In the genomic region with DNA sequence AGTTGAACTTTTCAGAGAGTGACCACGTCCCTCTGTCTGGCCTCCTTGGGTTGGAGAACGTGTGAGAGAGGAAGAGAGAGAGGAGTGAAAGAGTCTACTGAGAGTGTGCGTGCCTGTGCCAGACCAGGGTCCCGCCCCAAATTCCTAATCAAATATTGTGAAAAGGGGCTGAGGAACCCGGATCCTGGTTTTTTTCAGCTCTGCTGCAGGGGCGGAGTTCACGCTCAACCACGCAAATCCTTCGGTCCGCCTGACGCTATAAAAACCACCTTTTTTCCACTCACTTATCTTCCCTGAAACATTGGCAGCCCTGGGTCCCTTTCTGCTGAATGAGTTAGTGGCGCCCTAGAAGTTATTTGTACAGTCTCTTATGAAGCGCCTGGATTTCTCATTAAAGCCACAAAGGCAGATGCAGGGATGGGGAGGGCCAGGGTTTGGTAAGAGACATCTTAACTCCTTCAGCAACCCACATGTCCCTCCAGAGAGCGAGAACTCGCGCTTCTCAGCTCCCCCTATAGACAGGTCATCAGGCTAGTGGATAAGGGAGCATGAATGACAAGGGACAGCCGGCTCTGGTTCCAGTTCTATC, we compare ENCODE assay signal across 9 cellular contexts. TPM values are rescaled to one million over a fixed set of nuclear protein-coding genes. Genes with fewer than 3 reads are reported as not detected.
DNase-seq lines count a peak whose midpoint lies in the region; ATAC-seq, FAIRE-seq and TF ChIP-seq lines count a peak whose summit lies in the region.
"Had no signal": no experiment of that assay in that cellular context is flagged by ENCODE, and none has a peak within 500 bp of the region (broad histone marks: within the 10 kb centered on the region; RNA-seq: fewer than 3 reads in every experiment).

Gene FMOD (minus strand): TSS at position 86 of the 589 bp plus-strand sequence. CDS start 2,852 bp downstream, outside the sequence.

- no peak for TF ChIP-seq RAD21 in GM12878 (IDR thresholded peaks at IDR 0.05; ENCODE audit: insufficient read depth, low read depth, low read length)

- no peak for FAIRE-seq in GM12878 (lab: Jason Lieb, UNC)
- FAIRE-seq: islet of Langerhans had no signal

- H3K4me3 ChIP-seq in GM12878, result no peak within 1 kb of the TSS
- H3K4me3 ChIP-seq in urinary bladder (ENCODE audit: low read depth, low read length), result no peak within 1 kb of the TSS

- in situ Hi-C loops in GM12878 (cut with MboI), result no loop called here

- H3K27ac Mint-ChIP-seq in activated T-cell treated with anti-CD3 and anti-CD28 coated beads, Interleukin-2, amount 50 U/mL, for 72 hours, result no peak within 1 kb of the TSS

- no peak within 1 kb of the TSS for H2AFZ ChIP-seq in GM12878 (ENCODE audit: control insufficient read depth, low read depth, low read length)

- H3K4me3 Mint-ChIP-seq in activated T-cell treated with anti-CD3 and anti-CD28 coated beads, Interleukin-2, amount 50 U/mL, for 72 hours, result peak within 1 kb of the TSS; percentile 46 to 60

- H3K27ac ChIP-seq in GM12878 (ENCODE audit: control insufficient read depth, insufficient read depth), result no peak within 1 kb of the TSS
- no peak within 1 kb of the TSS for H3K27ac ChIP-seq in urinary bladder (ENCODE audit: low read depth)

- H3K9me3 Mint-ChIP-seq in activated T-cell treated with anti-CD3 and anti-CD28 coated beads, Interleukin-2, amount 50 U/mL, for 72 hours, result peaks cover 0 to 4% of the 10 kb centered on the region in 2 donors

- 8% methylated on average over 15 of the region's 17 CpGs for WGBS in GM12878 (ENCODE audit: insufficient coverage, insufficient replicate concordance, low lambda C conversion rate, missing lambda C conversion rate)
- WGBS in urinary bladder, result 10% methylated on average over 17 of the region's 17 CpGs

- H3K79me2 ChIP-seq in GM12878 (ENCODE audit: control insufficient read depth, insufficient read depth, low read length), result no peaks in the 10 kb centered on the region

- peaks cover 0 to 4% of the 10 kb centered on the region in 2 experiments; a peak in 1 of 4 replicates for H3K27me3 ChIP-seq in GM12878 (replicated peaks in 1 of 2; ENCODE audit: control insufficient read depth in 2 of 2, insufficient read depth in 2 of 2, low read length in 1 of 2)

- SMC1A ChIA-PET in GM12878 (lab: Charles Lee; ENCODE audit: uncharacterized antibody, unreplicated experiment), result interaction anchor here (0.7 to 1.8 kb wide), 7 partner anchors 9 to 137 kb away, joined by 3 to 4 read pairs (median 3); no protein-coding TSS in a partner anchor

- peaks cover 19% of the 10 kb centered on the region for H3K4me1 Mint-ChIP-seq in activated T-cell treated with anti-CD3 and anti-CD28 coated beads, Interleukin-2, amount 50 U/mL, for 72 hours (ENCODE audit: low read depth)

- H3K4me2 ChIP-seq in GM12878 (ENCODE audit: control insufficient read depth, insufficient read depth), result no peak within 1 kb of the TSS

- H3K36me3 ChIP-seq in GM12878 (ENCODE audit: control insufficient read depth in 2 of 2, insufficient read depth in 2 of 2, low read length in 1 of 2) (no peaks in the 10 kb centered on the region), urinary bladder (ENCODE audit: insufficient read depth) (no peaks in the 10 kb centered on the region)

- H3K4me1 ChIP-seq in GM12878 (ENCODE audit: control insufficient read depth, insufficient read depth, low read length), result no peaks in the 10 kb centered on the region
- H3K4me1 ChIP-seq in urinary bladder (ENCODE audit: insufficient read depth), result no peaks in the 10 kb centered on the region

- H3K27me3 Mint-ChIP-seq in activated T-cell treated with anti-CD3 and anti-CD28 coated beads, Interleukin-2, amount 50 U/mL, for 72 hours (ENCODE audit: low read depth), result peaks cover 45% of the 10 kb centered on the region

- CTCF ChIA-PET in GM12878 (lab: Yijun Ruan, JAX), result interaction anchor here (0.6 to 15.0 kb wide), 5 partner anchors 7 to 89 kb away, joined by 3 to 184 read pairs (median 4); no protein-coding TSS in a partner anchor

- DNase-seq in activated T-cell treated with anti-CD3 and anti-CD28 coated beads, Interleukin-2, amount 50 U/mL, for 72 hours, result peak in 1 of 2 donors; percentile 16
- no peak for DNase-seq in activated T-cell treated with anti-CD3 and anti-CD28 coated beads, Interleukin-2, amount 50 U/mL, for 1 hour
- DNase-seq in GM12878 (ENCODE audit: low read depth, low spot score), result no peak
- no peak for DNase-seq in lung microvascular endothelial cell (ENCODE audit: low read depth in 2 of 2)
- no peak for DNase-seq in NCI-H1105 (lab: John Stamatoyannopoulos, UW)
- DNase-seq in activated T-cell treated with anti-CD3 and anti-CD28 coated beads, Interleukin-2, amount 50 U/mL, for 48 hours, result no peak
- no peak for DNase-seq in anterior cingulate cortex (lab: John Stamatoyannopoulos, UW)

- RAD21 ChIA-PET in GM12878 (lab: Charles Lee; ENCODE audit: unreplicated experiment), result interaction anchor here (0.6 kb wide), 1 partner anchor 29 kb away, joined by 3 read pairs; no protein-coding TSS in a partner anchor

- no peaks in the 10 kb centered on the region for H3K9me3 ChIP-seq in GM12878 (replicated peaks; ENCODE audit: control insufficient read depth, insufficient read depth, low read length)

- intact Hi-C loops in GM12878 (cut with micrococcal nuclease; ENCODE audit: unreplicated experiment), result no loop called here

- peak; percentile 5 to 15 (median 12); a peak in 1 of 6 replicates for TF ChIP-seq CTCF in GM12878 (IDR thresholded peaks at IDR 0.05 in 2 of 3, conservative IDR thresholded peaks at IDR 0.05 in 1 of 3; ENCODE audit: control insufficient read depth in 2 of 3, extremely low read depth in 1 of 3, insufficient read depth in 1 of 3, low read depth in 3 of 3, low read length in 3 of 3)

- no peak for TF ChIP-seq EP300 in GM12878 (IDR thresholded peaks at IDR 0.05; ENCODE audit: borderline replicate concordance in 1 of 2, control insufficient read depth in 1 of 2, low read depth in 2 of 2, low read length in 2 of 2)

- BruUV-seq in GM12878 (replicated peaks; lab: Mats Ljungman, UMichigan), result no TSS peak

- peak in 1 of 2 donors; percentile 69 for ATAC-seq in activated T-cell treated with anti-CD3 and anti-CD28 coated beads, Interleukin-2, amount 50 U/mL, for 72 hours (replicated peaks in 1 of 2)
- ATAC-seq in GM12878, result peak; percentile 64

- no peak for TF ChIP-seq POLR2A in GM12878 (IDR thresholded peaks at IDR 0.05; ENCODE audit: low read depth, low read length)

- POLR2A ChIA-PET in GM12878 (lab: Charles Lee), result no interaction called here

- no peaks in the 10 kb centered on the region for H4K20me1 ChIP-seq in GM12878 (ENCODE audit: control insufficient read depth, insufficient read depth)

- H3K36me3 Mint-ChIP-seq in activated T-cell treated with anti-CD3 and anti-CD28 coated beads, Interleukin-2, amount 50 U/mL, for 72 hours (ENCODE audit: insufficient read depth in 2 of 2), result no peaks in the 10 kb centered on the region

- H3K9ac ChIP-seq in GM12878 (ENCODE audit: control insufficient read depth, insufficient read depth, low read length), result no peak within 1 kb of the TSS

TF ChIP-seq in GM12878, 131 proteins besides CTCF, POLR2A, EP300 and RAD21:
- TF ChIP-seq, protein P1, sequence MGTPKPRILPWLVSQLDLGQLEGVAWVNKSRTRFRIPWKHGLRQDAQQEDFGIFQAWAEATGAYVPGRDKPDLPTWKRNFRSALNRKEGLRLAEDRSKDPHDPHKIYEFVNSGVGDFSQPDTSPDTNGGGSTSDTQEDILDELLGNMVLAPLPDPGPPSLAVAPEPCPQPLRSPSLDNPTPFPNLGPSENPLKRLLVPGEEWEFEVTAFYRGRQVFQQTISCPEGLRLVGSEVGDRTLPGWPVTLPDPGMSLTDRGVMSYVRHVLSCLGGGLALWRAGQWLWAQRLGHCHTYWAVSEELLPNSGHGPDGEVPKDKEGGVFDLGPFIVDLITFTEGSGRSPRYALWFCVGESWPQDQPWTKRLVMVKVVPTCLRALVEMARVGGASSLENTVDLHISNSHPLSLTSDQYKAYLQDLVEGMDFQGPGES (IDR thresholded peaks at IDR 0.05), result no peak
- no peak for TF ChIP-seq EED (IDR thresholded peaks at IDR 0.05; ENCODE audit: low read depth)

RNA-seq across cellular contexts. Expression of gene FMOD, which starts in this region (rescaled TPM):
- total RNA-seq in activated T-cell treated with anti-CD3 and anti-CD28 coated beads, Interleukin-2, amount 50 U/mL, for 72 hours, result 1 to 10 TPM in 1 of 2 donors, under 1 TPM in 1; 1.00 to 2.2 TPM
- 0.17 TPM in 1 of 2 replicates, not detected in the other for total RNA-seq in GM12878 (2013; cell fraction: nucleolus; rRNA removed)
- not detected in 2 replicates for total RNA-seq in GM12878 (2014; rRNA removed)
- not detected in 2 replicates for total RNA-seq in GM12878 (2014; rRNA removed; fragmentation: Illumina TruSeq; extraction: Trizol)
- total RNA-seq in GM12878 (2021), result 0.19 and 0.26 TPM in 2 replicates
- polyA plus RNA-seq in GM12878 (2011; ENCODE audit: low read depth), result 0.08 TPM
- 0.11 and 0.27 TPM in 2 replicates for polyA plus RNA-seq in GM12878 (2011; rRNA removed)
- polyA plus RNA-seq in GM12878 (2011; cell fraction: cytosol; rRNA removed), result 0.13 and 0.15 TPM in 2 replicates
- polyA plus RNA-seq in GM12878 (2011; cell fraction: nucleus; rRNA removed), result 0.06 and 0.07 TPM in 2 replicates
- polyA plus RNA-seq in GM12878 (2012), result 0.07 TPM in 1 of 2 replicates, not detected in the other
- polyA plus RNA-seq in GM12878 (2014; fragmentation: Illumina TruSeq; extraction: Trizol), result 0.03 TPM in 1 of 2 replicates, not detected in the other
- not detected for polyA plus RNA-seq in GM12878 (2014; fragmentation: Nextera tagmentation; extraction: Ambion mirVana)
- not detected in 2 replicates for polyA plus RNA-seq in GM12878 (2014; rRNA removed)
- not detected for polyA plus RNA-seq in GM12878 (2016; fragmentation: Nextera tagmentation; extraction: Ambion mirVana)
- polyA minus RNA-seq in GM12878 (2011; rRNA and poly(A)+ RNA removed), result 0.10 TPM in 1 of 2 replicates, not detected in the other
- polyA minus RNA-seq in GM12878 (2011; cell fraction: cytosol; rRNA and poly(A)+ RNA removed), result not detected in 2 replicates
- polyA minus RNA-seq in GM12878 (2011; cell fraction: nucleus; rRNA and poly(A)+ RNA removed), result 0.12 TPM in 1 of 2 replicates, not detected in the other
- total RNA-seq in lung microvascular endothelial cell, result 3.7 and 14.3 TPM in 2 replicates
- 68.4 TPM for total RNA-seq in urinary bladder
- 46.0 TPM for polyA plus RNA-seq in urinary bladder

Comparison
In these comparisons a context has a peak if more than half of its experiments do, and no peak if none do; other contexts are left out.
1. RNA of gene FMOD (polyA plus RNA-seq): 46.0 TPM in urinary bladder (single experiment); 0.03 to 0.27 TPM in GM12878; every median in the first group is over 10 times any median in the second.
2. Peak in ATAC-seq in GM12878; RNA of the gene not detected or under 1 TPM.